In genomic region chr18:28559511-28559910, GRCh38 we compare ENCODE assay signal across 21 cellular contexts.
"Had no signal": no experiment of that assay in that cellular context is flagged by ENCODE, and none has a peak within 500 bp of the region (broad histone marks: within the 10 kb centered on the region; RNA-seq: fewer than 3 reads in every experiment).

No MANE protein-coding gene starts in this region.

- H3K27me3 ChIP-seq: adrenal gland, cardiac muscle cell, dorsolateral prefrontal cortex, tibial nerve, uterus had no signal

- H3K27ac ChIP-seq: adrenal gland, cardiac muscle cell, dorsolateral prefrontal cortex, skin epidermis, tibial nerve, uterus had no signal

- H3K27me3 Mint-ChIP-seq: activated CD4-positive, alpha-beta memory T cell treated with anti-CD3 and anti-CD28 coated beads, Interleukin-2, amount 10 ng/mL, durations not matched to agents 7 days and 5 days; activated naive CD4-positive, alpha-beta T cell treated with anti-CD3 and anti-CD28 coated beads, Interleukin-2, amount 50 U/mL, for 24 hours; activated T-cell treated with anti-CD3 and anti-CD28 coated beads, Interleukin-2, amount 50 U/mL, for 24 hours; natural killer cell treated with Interleukin-12 subunit alpha and Interleukin-12 subunit beta and Interleukin-15 and Interleukin-18, amount 100 ng/mL, for 72 hours; stimulated activated naive B cell treated with anti-CD40 and anti-IgM and Interleukin-4, amounts not matched to agents 10 μg/mL and 1 μg/mL and 100 μg/mL, for 72 hours had no signal

- FAIRE-seq: keratinocyte had no signal

- DNase-seq: activated CD4-positive, alpha-beta memory T cell treated with anti-CD3 and anti-CD28 coated beads, Interleukin-2, amount 10 ng/mL, durations not matched to agents 7 days and 5 days; activated CD4-positive, alpha-beta T cell treated with anti-CD3 and anti-CD28 coated beads for 4 hours; activated effector memory CD4-positive, alpha-beta T cell treated with Interleukin-2 at 50 U/mL for 16 hours; activated T-cell treated with anti-CD3 and anti-CD28 coated beads, Interleukin-2, amount 50 U/mL, for 24 hours; adrenal gland; dorsolateral prefrontal cortex; endodermal cell; hippocampal formation; mucosa of descending colon; stimulated activated CD4-positive, alpha-beta T cell treated with anti-CD3 and anti-CD28 coated beads, Interleukin-15, amount 100 ng/mL, for 24 hours; stimulated activated CD4-positive, alpha-beta T cell treated with anti-CD3 and anti-CD28 coated beads, Interleukin-4, amount 100 ng/mL, for 1 hour; stimulated activated naive B cell treated with anti-CD40 and anti-IgM and Interleukin-4, amounts not matched to agents 10 μg/mL and 1 μg/mL and 100 μg/mL, for 72 hours; uterus had no signal

- H3K4me3 Mint-ChIP-seq: activated CD4-positive, alpha-beta memory T cell treated with anti-CD3 and anti-CD28 coated beads, Interleukin-2, amount 10 ng/mL, durations not matched to agents 7 days and 5 days; activated naive CD4-positive, alpha-beta T cell treated with anti-CD3 and anti-CD28 coated beads, Interleukin-2, amount 50 U/mL, for 24 hours; activated T-cell treated with anti-CD3 and anti-CD28 coated beads, Interleukin-2, amount 50 U/mL, for 24 hours; endodermal cell; natural killer cell treated with Interleukin-12 subunit alpha and Interleukin-12 subunit beta and Interleukin-15 and Interleukin-18, amount 100 ng/mL, for 72 hours; stimulated activated naive B cell treated with anti-CD40 and anti-IgM and Interleukin-4, amounts not matched to agents 10 μg/mL and 1 μg/mL and 100 μg/mL, for 72 hours; WTC11 had no signal

- H3K27ac Mint-ChIP-seq: activated CD4-positive, alpha-beta memory T cell treated with anti-CD3 and anti-CD28 coated beads, Interleukin-2, amount 10 ng/mL, durations not matched to agents 7 days and 5 days; activated naive CD4-positive, alpha-beta T cell treated with anti-CD3 and anti-CD28 coated beads, Interleukin-2, amount 50 U/mL, for 24 hours; activated T-cell treated with anti-CD3 and anti-CD28 coated beads, Interleukin-2, amount 50 U/mL, for 24 hours; endodermal cell; natural killer cell treated with Interleukin-12 subunit alpha and Interleukin-12 subunit beta and Interleukin-15 and Interleukin-18, amount 100 ng/mL, for 72 hours; stimulated activated naive B cell treated with anti-CD40 and anti-IgM and Interleukin-4, amounts not matched to agents 10 μg/mL and 1 μg/mL and 100 μg/mL, for 72 hours; WTC11 had no signal

- H3K4me3 ChIP-seq: adrenal gland, cardiac muscle cell, dorsolateral prefrontal cortex, mucosa of descending colon, skin epidermis, tibial nerve, uterus had no signal

- H3K9me3 ChIP-seq: adrenal gland, tibial nerve, uterus had no signal

- H3K36me3 ChIP-seq: adrenal gland, cardiac muscle cell, tibial nerve, uterus had no signal

- H3K36me3 Mint-ChIP-seq: activated naive CD4-positive, alpha-beta T cell treated with anti-CD3 and anti-CD28 coated beads, Interleukin-2, amount 50 U/mL, for 24 hours; natural killer cell treated with Interleukin-12 subunit alpha and Interleukin-12 subunit beta and Interleukin-15 and Interleukin-18, amount 100 ng/mL, for 72 hours; stimulated activated naive B cell treated with anti-CD40 and anti-IgM and Interleukin-4, amounts not matched to agents 10 μg/mL and 1 μg/mL and 100 μg/mL, for 72 hours; WTC11 had no signal

- H3K4me1 ChIP-seq: adrenal gland, tibial nerve, uterus had no signal

- ATAC-seq: left lobe of liver; mucosa of descending colon; natural killer cell treated with Interleukin-12 subunit alpha and Interleukin-12 subunit beta and Interleukin-15 and Interleukin-18, amount 100 ng/mL, for 72 hours; stimulated activated naive B cell treated with anti-CD40 and anti-IgM and Interleukin-4, amounts not matched to agents 10 μg/mL and 1 μg/mL and 100 μg/mL, for 72 hours; WTC11 had no signal

- H3K4me1 Mint-ChIP-seq: activated CD4-positive, alpha-beta memory T cell treated with anti-CD3 and anti-CD28 coated beads, Interleukin-2, amount 10 ng/mL, durations not matched to agents 7 days and 5 days; activated naive CD4-positive, alpha-beta T cell treated with anti-CD3 and anti-CD28 coated beads, Interleukin-2, amount 50 U/mL, for 24 hours; endodermal cell; stimulated activated naive B cell treated with anti-CD40 and anti-IgM and Interleukin-4, amounts not matched to agents 10 μg/mL and 1 μg/mL and 100 μg/mL, for 72 hours; WTC11 had no signal

- H3K9me3 Mint-ChIP-seq: activated naive CD4-positive, alpha-beta T cell treated with anti-CD3 and anti-CD28 coated beads, Interleukin-2, amount 50 U/mL, for 24 hours; endodermal cell had no signal
